24 cellular contexts compared by ENCODE assay signal in genomic region chr17:28704219-28704858, GRCh38. TPM values are rescaled to one million over a fixed set of nuclear protein-coding genes. Genes with fewer than 3 reads are reported as not detected.
A peak's percentile ranks its signal among the peaks of the same experiment; 100 is the strongest.
DNase-seq lines count a peak whose midpoint lies in the region; ATAC-seq and TF ChIP-seq lines count a peak whose summit lies in the region.
"Had no signal": no experiment of that assay in that cellular context is flagged by ENCODE, and none has a peak within 500 bp of the region (broad histone marks: within the 10 kb centered on the region; RNA-seq: fewer than 3 reads in every experiment).

No MANE protein-coding gene starts in this region.

- intact Hi-C loops in Right ventricle myocardium inferior (cut with DNase I) (no loop called here), left cardiac atrium (cut with DNase I) (no loop called here), gastrocnemius medialis (cut with DNase I; ENCODE audit: low total_unique reads) (no loop called here)

- H3K27me3 ChIP-seq in WERI-Rb-1 (ENCODE audit: insufficient read depth, low read depth, severe bottlenecking) = no peaks in the 10 kb centered on the region
- no peaks in the 10 kb centered on the region for H3K27me3 ChIP-seq in layer of hippocampus (ENCODE audit: control insufficient read depth, insufficient read depth, low read length)
- H3K27me3 ChIP-seq in gastrocnemius medialis = no peaks in the 10 kb centered on the region
- H3K27me3 ChIP-seq: adrenal gland, BLaER1, brain microvascular endothelial cell, esophagus squamous epithelium, hepatocyte, SJSA1, tibial nerve had no signal

- DNase-seq in Right ventricle myocardium inferior (ENCODE audit: missing footprints) (peak; percentile 46), left cardiac atrium (no peak), WERI-Rb-1 (no peak), NCI-H1105 treated with DMSO at 0.1 percent for 48 hours (lab: John Stamatoyannopoulos, UW) (no peak), gastrocnemius medialis (no peak)
- DNase-seq: activated CD4-positive, alpha-beta T cell treated with anti-CD3 and anti-CD28 coated beads for 1 hour; activated CD8-positive, alpha-beta T cell treated with anti-CD3 and anti-CD28 coated beads, Interleukin-2, amount 10 ng/mL, durations not matched to agents 7 days and 5 days; activated effector memory CD4-positive, alpha-beta T cell treated with anti-CD3 and anti-CD28 coated beads, Interleukin-2, amount 50 U/mL, for 16 hours; activated T-cell treated with anti-CD3 and anti-CD28 coated beads for 4 hours; adrenal gland; brain microvascular endothelial cell; Caco-2; DMS79; esophagus squamous epithelium; foreskin melanocyte; GDM1; NCI-H1092; NCI-H1930 had no signal

- H3K4me3 ChIP-seq in WERI-Rb-1 (ENCODE audit: low read depth, low read length) (no peak overlapping the region), gastrocnemius medialis (no peak overlapping the region)
- H3K4me3 ChIP-seq: adrenal gland, BLaER1, esophagus squamous epithelium, hepatocyte, SJSA1, tibial nerve had no signal

- TF ChIP-seq POLR2A in gastrocnemius medialis (IDR thresholded peaks at IDR 0.05) = no peak

- H3K9me3 ChIP-seq in WERI-Rb-1 (ENCODE audit: severe bottlenecking) (no peaks in the 10 kb centered on the region), gastrocnemius medialis (no peaks in the 10 kb centered on the region)
- H3K9me3 ChIP-seq: adrenal gland, BLaER1, Caco-2, esophagus squamous epithelium, SJSA1, tibial nerve had no signal

- H3K36me3 ChIP-seq in WERI-Rb-1 (peaks cover 76% of the 10 kb centered on the region), gastrocnemius medialis (peaks cover 0 to 56% of the 10 kb centered on the region in 2 donors)

- in situ Hi-C loops in gastrocnemius medialis (cut with MboI; ENCODE audit: low sequenced_read_pairs in 4 of 4) = no loop called here

- ATAC-seq in Right ventricle myocardium inferior = no peak
- ATAC-seq in left cardiac atrium = no peak
- ATAC-seq in gastrocnemius medialis = no peak
- ATAC-seq: activated CD8-positive, alpha-beta T cell treated with anti-CD3 and anti-CD28 coated beads, Interleukin-2, amount 10 ng/mL, durations not matched to agents 7 days and 5 days had no signal

- no peaks in the 10 kb centered on the region for H3K4me1 ChIP-seq in gastrocnemius medialis
- H3K4me1 ChIP-seq: adrenal gland, BLaER1, SJSA1 had no signal

- TF ChIP-seq CTCF in WERI-Rb-1 (IDR thresholded peaks at IDR 0.05; ENCODE audit: low read depth, low read length) (no peak), gastrocnemius medialis (IDR thresholded peaks at IDR 0.05 in 4 of 5, conservative IDR thresholded peaks at IDR 0.05 in 1 of 5) (no peak)

- H3K27ac ChIP-seq in WERI-Rb-1 = peak overlapping the region; percentile 78
- H3K27ac ChIP-seq in layer of hippocampus (ENCODE audit: low read depth, low read length) = peak overlapping the region; percentile 52
- H3K27ac ChIP-seq in temporal lobe (ENCODE audit: low read depth, low read length) = peak overlapping the region; percentile 72
- no peak overlapping the region for H3K27ac ChIP-seq in gastrocnemius medialis
- H3K27ac ChIP-seq: adrenal gland, BLaER1, brain microvascular endothelial cell, esophagus squamous epithelium, hepatocyte, SJSA1 had no signal

RNA-seq across cellular contexts. Expression of gene PROCA1, which starts 7.3 kb away (rescaled TPM):
- total RNA-seq in Right ventricle myocardium inferior (0.73 TPM), left cardiac atrium (1 to 10 TPM in 1 of 2 donors, under 1 TPM in 1; 0.97 to 1.6 TPM), temporal lobe (3.4 TPM), gastrocnemius medialis (1 to 10 TPM in 1 of 4 donors, under 1 TPM in 2, not detected in 1; 0.42 to 1.6 (median 0.49) TPM)

RNA-seq across cellular contexts. Expression of gene RAB34, which starts 13.3 kb away (rescaled TPM):
- total RNA-seq in Right ventricle myocardium inferior (16.2 TPM), left cardiac atrium (10 to 100 TPM; 37.2 to 53.8 TPM), temporal lobe (10.1 TPM), gastrocnemius medialis (10 to 100 TPM; 14.9 to 53.3 (median 32.7) TPM)

RNA-seq across cellular contexts. Expression of gene RPL23A, which starts 15.4 kb away (rescaled TPM):
- total RNA-seq in Right ventricle myocardium inferior (945 TPM), left cardiac atrium (100 to 1,000 TPM; 894 to 914 TPM), temporal lobe (271 TPM), gastrocnemius medialis (100 to 1,000 TPM; 434 to 647 (median 533) TPM)

RNA-seq across cellular contexts. Expression of gene TLCD1, which starts 21.7 kb away (rescaled TPM):
- total RNA-seq in Right ventricle myocardium inferior (2.4 TPM), left cardiac atrium (1 to 10 TPM; 3.5 to 3.7 TPM), temporal lobe (0.98 TPM), gastrocnemius medialis (under 1 TPM in 3 of 4 donors, not detected in 1; 0.46 to 0.82 (median 0.75) TPM)

RNA-seq across cellular contexts. Expression of gene NEK8, which starts 24.2 kb away (rescaled TPM):
- total RNA-seq in Right ventricle myocardium inferior (0.60 TPM), left cardiac atrium (1 to 10 TPM in 1 of 2 donors, under 1 TPM in 1; 0.85 to 1.3 TPM), temporal lobe (1.7 TPM), gastrocnemius medialis (1 to 10 TPM; 1.3 to 8.1 (median 1.9) TPM)

Comparison
In these comparisons a context has a peak if more than half of its experiments do, and no peak if none do; other contexts are left out.
1. H3K27ac ChIP-seq: peak in WERI-Rb-1 (single experiment), layer of hippocampus (single experiment) and temporal lobe (single experiment); none in gastrocnemius medialis (0 of 4).